18 cellular contexts compared by ENCODE assay signal in genomic region chr1:216794541-216795055, GRCh38.
A peak's percentile ranks its signal among the peaks of the same experiment; 100 is the strongest.
DNase-seq lines count a peak whose midpoint lies in the region; ATAC-seq and TF ChIP-seq lines count a peak whose summit lies in the region.
"Had no signal": no experiment of that assay in that cellular context is flagged by ENCODE, and none has a peak within 500 bp of the region (broad histone marks: within the 10 kb centered on the region; RNA-seq: fewer than 3 reads in every experiment).

No MANE protein-coding gene starts in this region.

- no peak overlapping the region for H2AK5ac ChIP-seq in trophoblast cell (ENCODE audit: low read length)

- H3K79me2 ChIP-seq in mammary epithelial cell (ENCODE audit: insufficient read depth, low read length) (no peaks in the 10 kb centered on the region), hepatocyte (no peaks in the 10 kb centered on the region), trophoblast cell (ENCODE audit: control insufficient read depth, insufficient read depth, low read length, poor library complexity) (no peaks in the 10 kb centered on the region)

- no peaks in the 10 kb centered on the region for H3K79me1 ChIP-seq in trophoblast cell (ENCODE audit: low read length)

- CTCF ChIA-PET in mammary epithelial cell (lab: Charles Lee; ENCODE audit: low non-redundant PET), result no interaction called here
- CTCF ChIA-PET in CD8-positive, alpha-beta memory T cell (lab: Charles Lee), result no interaction called here

- H3K14ac ChIP-seq in trophoblast cell (ENCODE audit: low read length), result no peak overlapping the region

- 100% methylated on average over 1 of the region's 1 CpG for WGBS in mammary epithelial cell (ENCODE audit: low coverage, missing lambda C conversion rate)
- WGBS in hepatocyte (ENCODE audit: low lambda C conversion rate, missing lambda C conversion rate), result 94% methylated on average over 1 of the region's 1 CpG
- no CpG with 5 or more reads among the region's 1 CpG for WGBS in trophoblast cell (ENCODE audit: extremely low coverage, insufficient coverage, insufficient read length)
- WGBS in upper lobe of left lung, 2 donors, result 94 to 100% methylated on average over 1 of the region's 1 CpG

- no peaks in the 10 kb centered on the region for H3K4me1 Mint-ChIP-seq in CD8-positive, alpha-beta memory T cell
- H3K4me1 Mint-ChIP-seq: CD4-positive, alpha-beta memory T cell; IgD-negative memory B cell had no signal

- H2BK5ac ChIP-seq in trophoblast cell (ENCODE audit: low read depth, low read length, poor library complexity), result no peak overlapping the region

- H3K9ac ChIP-seq in mammary epithelial cell (ENCODE audit: insufficient read depth, low read length) (no peak overlapping the region), trophoblast cell (ENCODE audit: low read length) (no peak overlapping the region)

- H3K4me2 ChIP-seq in mammary epithelial cell (ENCODE audit: insufficient read depth, low read depth, low read length), result no peak overlapping the region
- H3K4me2 ChIP-seq in hepatocyte, result no peak overlapping the region
- no peak overlapping the region for H3K4me2 ChIP-seq in trophoblast cell (ENCODE audit: low read length)
- H3K4me2 ChIP-seq: A549 had no signal

- TF ChIP-seq CTCF in mammary epithelial cell (conservative IDR thresholded peaks at IDR 0.05 in 1 of 2, IDR thresholded peaks at IDR 0.05 in 1 of 2; ENCODE audit: extremely low read depth in 1 of 2, insufficient read depth in 1 of 2, low read depth in 1 of 2, low read length in 2 of 2), result no peak
- TF ChIP-seq CTCF in hepatocyte (IDR thresholded peaks at IDR 0.05; ENCODE audit: poor library complexity), result no peak
- TF ChIP-seq CTCF in upper lobe of left lung (IDR thresholded peaks at IDR 0.05), result no peak

- dilution Hi-C loops in mammary epithelial cell (cut with HindIII; ENCODE audit: low sequenced_read_pairs), result loop anchor here (5.0 kb wide), 1 partner anchor 48 kb away; no protein-coding TSS in a partner anchor

- no peak for ATAC-seq in GM19467 (IDR thresholded peaks at IDR 0.05; ENCODE audit: unreplicated experiment)
- no peak for ATAC-seq in upper lobe of left lung (ENCODE audit: low FRiP score in 2 of 2)
- no peak for ATAC-seq in GM21576 (IDR thresholded peaks at IDR 0.05; ENCODE audit: unreplicated experiment)
- ATAC-seq: A549 had no signal

- intact Hi-C loops in mammary epithelial cell (cut with micrococcal nuclease), result no loop called here

- H3K27me3 Mint-ChIP-seq in CD8-positive, alpha-beta memory T cell, result no peaks in the 10 kb centered on the region
- H3K27me3 Mint-ChIP-seq: CD4-positive, alpha-beta memory T cell; IgD-negative memory B cell had no signal

- peaks cover 4 to 11% (median 10%) of the 10 kb centered on the region in 5 donors for H3K9me3 Mint-ChIP-seq in CD8-positive, alpha-beta memory T cell
- H3K9me3 Mint-ChIP-seq: IgD-negative memory B cell had no signal

- no peak for TF ChIP-seq EP300 in upper lobe of left lung (IDR thresholded peaks at IDR 0.05)

- H4K8ac ChIP-seq in trophoblast cell (ENCODE audit: low read depth, low read length), result no peak overlapping the region

- H3K23ac ChIP-seq in trophoblast cell (ENCODE audit: low read length), result no peak overlapping the region

- H3K4ac ChIP-seq in trophoblast cell (ENCODE audit: low read depth, low read length), result no peak overlapping the region

- H3K27ac Mint-ChIP-seq in CD8-positive, alpha-beta memory T cell, result no peak overlapping the region
- H3K27ac Mint-ChIP-seq: CD4-positive, alpha-beta memory T cell; IgD-negative memory B cell had no signal

- H3K9me3 ChIP-seq in mammary epithelial cell (replicated peaks; ENCODE audit: insufficient read depth, low read length) (no peaks in the 10 kb centered on the region), hepatocyte (ENCODE audit: low read depth) (no peaks in the 10 kb centered on the region), trophoblast cell (ENCODE audit: insufficient read depth, low read depth, low read length) (no peaks in the 10 kb centered on the region), upper lobe of left lung (no peaks in the 10 kb centered on the region)
- H3K9me3 ChIP-seq in CD8-positive, alpha-beta memory T cell (ENCODE audit: low read length), result no peaks in the 10 kb centered on the region
- H3K9me3 ChIP-seq: A549, BE2C had no signal

- H3K27ac ChIP-seq in mammary epithelial cell (ENCODE audit: insufficient read depth, low read depth, low read length) (no peak overlapping the region), hepatocyte (peak overlapping the region; percentile 18), trophoblast cell (ENCODE audit: low read depth, low read length) (no peak overlapping the region), upper lobe of left lung (no peak overlapping the region)
- no peak overlapping the region for H3K27ac ChIP-seq in CD8-positive, alpha-beta memory T cell (ENCODE audit: low read depth, low read length)
- H3K27ac ChIP-seq: A549, C4-2B had no signal

- H3K4me3 ChIP-seq in mammary epithelial cell (replicated peaks in 1 of 3; ENCODE audit: insufficient read depth in 1 of 3, low read depth in 2 of 3, low read length in 3 of 3) (no peak overlapping the region), hepatocyte (no peak overlapping the region), trophoblast cell (ENCODE audit: low read depth, low read length) (no peak overlapping the region), upper lobe of left lung (no peak overlapping the region)
- no peak overlapping the region for H3K4me3 ChIP-seq in CD8-positive, alpha-beta memory T cell (ENCODE audit: low read length)
- H3K4me3 ChIP-seq: A549 had no signal

- H4K91ac ChIP-seq in trophoblast cell (ENCODE audit: low read depth, low read length), result no peak overlapping the region

- H3K9me2 ChIP-seq in hepatocyte (replicated peaks; ENCODE audit: insufficient read depth), result no peaks in the 10 kb centered on the region

- POLR2A ChIA-PET in CD8-positive, alpha-beta memory T cell (lab: Charles Lee), result no interaction called here

- in situ Hi-C loops in SK-MEL-5 (cut with HindIII; ENCODE audit: low pct_unique_long_range_greater_than_20kb, low sequenced_read_pairs), result no loop called here
- in situ Hi-C loops in mammary epithelial cell (cut with MboI; ENCODE audit: low sequenced_read_pairs in 2 of 2), result no loop called here

- H3K4me1 ChIP-seq in mammary epithelial cell (ENCODE audit: insufficient read depth, low read length) (peaks cover 5% of the 10 kb centered on the region), hepatocyte (ENCODE audit: insufficient read depth) (peaks cover 11% of the 10 kb centered on the region), trophoblast cell (ENCODE audit: control insufficient read depth in 1 of 2, insufficient read depth in 2 of 2, low read length in 2 of 2) (no peaks in the 10 kb centered on the region), upper lobe of left lung (no peaks in the 10 kb centered on the region)
- no peaks in the 10 kb centered on the region for H3K4me1 ChIP-seq in CD8-positive, alpha-beta memory T cell (ENCODE audit: insufficient read depth, low read length)
- H3K4me1 ChIP-seq: A549, BE2C had no signal

- H4K20me1 ChIP-seq in mammary epithelial cell (ENCODE audit: insufficient read depth, low read length), result no peaks in the 10 kb centered on the region
- H4K20me1 ChIP-seq in hepatocyte (ENCODE audit: insufficient read depth, poor library complexity, severe bottlenecking), result no peaks in the 10 kb centered on the region

- H3K18ac ChIP-seq in trophoblast cell (ENCODE audit: low read length), result no peak overlapping the region

- no peak overlapping the region for H3K4me3 Mint-ChIP-seq in CD8-positive, alpha-beta memory T cell
- H3K4me3 Mint-ChIP-seq: CD4-positive, alpha-beta memory T cell; IgD-negative memory B cell had no signal

- TF ChIP-seq POLR2A in upper lobe of left lung (IDR thresholded peaks at IDR 0.05), result no peak

- no peak overlapping the region for H4K12ac ChIP-seq in trophoblast cell (ENCODE audit: low read depth, low read length)

- H2BK120ac ChIP-seq in trophoblast cell (ENCODE audit: insufficient read depth, low read length, poor library complexity), result no peak overlapping the region

- DNase-seq in SK-MEL-5 (ENCODE audit: low read depth, low spot score), result peak; percentile 30
- DNase-seq in mammary epithelial cell, result peak; percentile 15
- DNase-seq in hepatocyte (ENCODE audit: low spot score), result peak; percentile 6
- DNase-seq in trophoblast cell, result peak; percentile 23 to 58
- DNase-seq in CD8-positive, alpha-beta memory T cell, result no peak
- DNase-seq in upper lobe of left lung, result no peak
- DNase-seq: BE2C; CD4-positive, alpha-beta memory T cell; COR-L47; DMS153; DMS79 treated with DMSO at 0.1 percent for 48 hours; EL; H7 had no signal

- H3K36me3 Mint-ChIP-seq in CD8-positive, alpha-beta memory T cell, result no peaks in the 10 kb centered on the region
- H3K36me3 Mint-ChIP-seq: CD4-positive, alpha-beta memory T cell; IgD-negative memory B cell had no signal

- H3K36me3 ChIP-seq in mammary epithelial cell (ENCODE audit: insufficient read depth, low read length) (no peaks in the 10 kb centered on the region), hepatocyte (replicated peaks; ENCODE audit: insufficient read depth, low read depth) (no peaks in the 10 kb centered on the region), trophoblast cell (ENCODE audit: control insufficient read depth in 1 of 2, insufficient read depth in 2 of 2, low read length in 2 of 2) (no peaks in the 10 kb centered on the region), upper lobe of left lung (no peaks in the 10 kb centered on the region)
- no peaks in the 10 kb centered on the region for H3K36me3 ChIP-seq in CD8-positive, alpha-beta memory T cell (ENCODE audit: insufficient read depth, low read length)
- H3K36me3 ChIP-seq: BE2C had no signal

- H2AFZ ChIP-seq in mammary epithelial cell (ENCODE audit: low read depth, low read length) (peak overlapping the region; percentile 44), hepatocyte (no peak overlapping the region), trophoblast cell (ENCODE audit: insufficient read depth, low read length, poor library complexity) (no peak overlapping the region)

- BruUV-seq in mammary epithelial cell (replicated peaks; lab: Mats Ljungman, UMichigan), result no TSS peak

- H3K27me3 ChIP-seq in mammary epithelial cell (ENCODE audit: insufficient read depth, low read length), result no peaks in the 10 kb centered on the region
- H3K27me3 ChIP-seq in hepatocyte, result no peaks in the 10 kb centered on the region
- H3K27me3 ChIP-seq in trophoblast cell (ENCODE audit: insufficient read depth, low read length), result no peaks in the 10 kb centered on the region
- H3K27me3 ChIP-seq in CD8-positive, alpha-beta memory T cell (ENCODE audit: insufficient read depth, low read length, poor library complexity, severe bottlenecking), result no peaks in the 10 kb centered on the region
- H3K27me3 ChIP-seq in upper lobe of left lung, result no peaks in the 10 kb centered on the region

- no peak overlapping the region for H2BK12ac ChIP-seq in trophoblast cell (ENCODE audit: low read length)

Comparison
In these comparisons a context has a peak if more than half of its experiments do, and no peak if none do; other contexts are left out.
1. DNase-seq: peak in SK-MEL-5 (single experiment), mammary epithelial cell (single experiment), hepatocyte (single experiment) and trophoblast cell (2 of 2); none in CD8-positive, alpha-beta memory T cell (0 of 5) and upper lobe of left lung (0 of 2).